8 cellular contexts compared by ENCODE assay signal in genomic region chr2:151289972-151290335, GRCh38. TPM values are rescaled to one million over a fixed set of nuclear protein-coding genes. Genes with fewer than 3 reads are reported as not detected.
A peak's percentile ranks its signal among the peaks of the same experiment; 100 is the strongest.
DNase-seq lines count a peak whose midpoint lies in the region; ATAC-seq and TF ChIP-seq lines count a peak whose summit lies in the region.

No MANE protein-coding gene starts in this region.

- H3K9me3 ChIP-seq in endodermal cell (ENCODE audit: control insufficient read depth, low read length) = no peaks in the 10 kb centered on the region
- no peaks in the 10 kb centered on the region for H3K9me3 ChIP-seq in muscle layer of duodenum (ENCODE audit: control insufficient read depth in 1 of 2, low read length in 2 of 2)
- H3K9me3 ChIP-seq in uterus = no peaks in the 10 kb centered on the region

- TF ChIP-seq POLR2A in uterus (IDR thresholded peaks at IDR 0.05) = no peak

- H3K4me1 Mint-ChIP-seq in endodermal cell = peaks cover 5% of the 10 kb centered on the region

- no peak overlapping the region for H3K9ac ChIP-seq in endodermal cell (ENCODE audit: extremely low read depth, low read length, poor library complexity, severe bottlenecking)

- intact Hi-C loops in uterus (cut with DNase I; ENCODE audit: low total_unique reads) = no loop called here

- no peak overlapping the region for H3K27ac ChIP-seq in endodermal cell (ENCODE audit: low read depth, low read length)
- H3K27ac ChIP-seq in muscle layer of duodenum (ENCODE audit: low read length) = peak overlapping the region; percentile 93
- H3K27ac ChIP-seq in uterus = peak overlapping the region; percentile 92 to 95

- TF ChIP-seq CTCF in AG09319 (IDR thresholded peaks at IDR 0.05; ENCODE audit: low read depth, low read length) (no peak), endodermal cell (conservative IDR thresholded peaks at IDR 0.05) (no peak), uterus (IDR thresholded peaks at IDR 0.05) (no peak)

- peak overlapping the region; percentile 31 for H3K27ac Mint-ChIP-seq in endodermal cell

- H3K4me3 ChIP-seq in endodermal cell (ENCODE audit: low read length) (peak overlapping the region; percentile 71), muscle layer of duodenum (ENCODE audit: low read depth in 1 of 2, low read length in 2 of 2) (peak overlapping the region; percentile 78 to 89), uterus (peak overlapping the region; percentile 67 to 70)

- 56 to 64% methylated on average over 6 of the region's 6 CpGs for WGBS in endodermal cell (ENCODE audit: insufficient coverage in 1 of 2, insufficient read length in 1 of 2), 2 experiments

- DNase-seq in AG09319 (ENCODE audit: extremely low read depth, low read depth) (peak; percentile 63), SKM-1 treated with dmso at 0.1 percent for 144 hours (lab: John Stamatoyannopoulos, UW; ENCODE audit: unreplicated experiment) (peak; percentile 78), endodermal cell (no peak), uterus (peak; percentile 23 to 51), NCI-H526 (lab: John Stamatoyannopoulos, UW) (no peak)

- H3K9me3 Mint-ChIP-seq in endodermal cell = peaks cover under 1% of the 10 kb centered on the region

- H3K27me3 ChIP-seq in endodermal cell (ENCODE audit: control insufficient read depth, insufficient read depth, low read length, poor library complexity, severe bottlenecking) (peaks cover 6% of the 10 kb centered on the region), muscle layer of duodenum (ENCODE audit: low read depth, low read length) (no peaks in the 10 kb centered on the region), uterus (no peaks in the 10 kb centered on the region)

- H3K27me3 Mint-ChIP-seq in endodermal cell (ENCODE audit: insufficient read depth) = peaks cover 6% of the 10 kb centered on the region

- no peaks in the 10 kb centered on the region for H3K4me1 ChIP-seq in endodermal cell (ENCODE audit: control insufficient read depth, insufficient read depth, low read length)
- H3K4me1 ChIP-seq in muscle layer of duodenum (ENCODE audit: control insufficient read depth in 1 of 2, insufficient read depth in 2 of 2, low read length in 2 of 2) = peaks cover 8 to 20% of the 10 kb centered on the region in 2 donors
- no peaks in the 10 kb centered on the region for H3K4me1 ChIP-seq in uterus

- H3K36me3 ChIP-seq in endodermal cell (ENCODE audit: control insufficient read depth, insufficient read depth, low read length) (no peaks in the 10 kb centered on the region), muscle layer of duodenum (ENCODE audit: control insufficient read depth in 1 of 2, insufficient read depth in 2 of 2, low read length in 2 of 2) (no peaks in the 10 kb centered on the region), uterus (no peaks in the 10 kb centered on the region)

- peak; percentile 17 for ATAC-seq in GM18858 (IDR thresholded peaks at IDR 0.05; ENCODE audit: unreplicated experiment)
- ATAC-seq in HG03045 (IDR thresholded peaks at IDR 0.05; ENCODE audit: unreplicated experiment) = peak; percentile 15

- H3K36me3 Mint-ChIP-seq in endodermal cell (ENCODE audit: low read depth) = no peaks in the 10 kb centered on the region

- peak overlapping the region; percentile 60 for H3K4me3 Mint-ChIP-seq in endodermal cell

RNA-seq across cellular contexts. Expression of gene NMI, which starts 0.5 kb away (rescaled TPM):
- total RNA-seq in endodermal cell = 1 to 10 TPM; 1.2 to 3.3 TPM
- 0.43 TPM for polyA plus RNA-seq in endodermal cell (2013, experiment 1 of 2)
- 0.37 TPM for polyA plus RNA-seq in endodermal cell (2013, experiment 2 of 2)
- 10 to 100 TPM in 3 of 4 donors, 1 to 10 TPM in 1; 4.6 to 22.4 (median 17.0) TPM for total RNA-seq in uterus

RNA-seq across cellular contexts. Expression of gene RBM43, which starts 28.3 kb away (rescaled TPM):
- total RNA-seq in endodermal cell (1 to 10 TPM; 1.1 to 2.4 TPM), uterus (10 to 100 TPM in 2 of 4 donors, 1 to 10 TPM in 2; 1.0 to 18.5 (median 8.3) TPM)
- polyA plus RNA-seq in endodermal cell (2013, experiment 1 of 2) = 3.4 TPM
- 3.5 TPM for polyA plus RNA-seq in endodermal cell (2013, experiment 2 of 2)

Comparison
In these comparisons a context has a peak if more than half of its experiments do, and no peak if none do; other contexts are left out.
1. DNase-seq: peak in AG09319 (single experiment), SKM-1 treated with dmso at 0.1 percent for 144 hours (single experiment) and uterus (2 of 2); none in endodermal cell (single experiment) and NCI-H526 (0 of 2).
2. Peak in every context shown above with its lines, with median percentiles within 50 percentile points of each other: H3K4me3 ChIP-seq.